Comparison of ENCODE assay signal across 12 cellular contexts in genomic region chr4:174314770-174315169, GRCh38. TPM values are rescaled to one million over a fixed set of nuclear protein-coding genes. Genes with fewer than 3 reads are reported as not detected.
DNase-seq lines count a peak whose midpoint lies in the region; ATAC-seq and TF ChIP-seq lines count a peak whose summit lies in the region.
"Had no signal": no experiment of that assay in that cellular context is flagged by ENCODE, and none has a peak within 500 bp of the region (broad histone marks: within the 10 kb centered on the region; RNA-seq: fewer than 3 reads in every experiment).

No MANE protein-coding gene starts in this region.

- TF ChIP-seq POLR2A in tibial nerve (IDR thresholded peaks at IDR 0.05) = no peak

- no peaks in the 10 kb centered on the region for H3K27me3 Mint-ChIP-seq in naive thymus-derived CD4-positive, alpha-beta T cell
- H3K27me3 Mint-ChIP-seq: central memory CD8-positive, alpha-beta T cell; progenitor cell of endocrine pancreas had no signal

- peaks cover 0 to 8% (median 4%) of the 10 kb centered on the region in 7 donors for H3K4me1 Mint-ChIP-seq in naive thymus-derived CD4-positive, alpha-beta T cell

- H3K36me3 Mint-ChIP-seq in naive thymus-derived CD4-positive, alpha-beta T cell = peaks cover 0 to 20% (median 7%) of the 10 kb centered on the region in 5 donors

- 76 to 83% methylated on average over 3 of the region's 3 CpGs for WGBS in tibial nerve, 2 donors

- no peak for ATAC-seq in HG02642 (IDR thresholded peaks at IDR 0.05; ENCODE audit: poor library complexity, unreplicated experiment)
- ATAC-seq in naive thymus-derived CD4-positive, alpha-beta T cell = no peak

- POLR2A ChIA-PET in naive thymus-derived CD4-positive, alpha-beta T cell (lab: Charles Lee) = no interaction called here

- in situ Hi-C loops in ACHN (cut with HindIII; ENCODE audit: low pct_ligation_motif_present, low pct_unique_long_range_greater_than_20kb, low sequenced_read_pairs) = no loop called here

- intact Hi-C loops in naive thymus-derived CD4-positive, alpha-beta T cell (cut with micrococcal nuclease) = loop anchor here in 1 of 2 donors (10.0 kb wide), 1 partner anchor 810 kb away; no protein-coding TSS in a partner anchor

- no peak overlapping the region for H3K27ac Mint-ChIP-seq in naive thymus-derived CD4-positive, alpha-beta T cell
- H3K27ac Mint-ChIP-seq: progenitor cell of endocrine pancreas had no signal

- H3K36me3 ChIP-seq in tibial nerve = peaks cover 0 to 50% (median 0%) of the 10 kb centered on the region in 3 donors
- peaks cover 0 to 13% (median 12%) of the 10 kb centered on the region in 3 experiments for H3K36me3 ChIP-seq in naive thymus-derived CD4-positive, alpha-beta T cell (ENCODE audit: control insufficient read depth in 2 of 3, insufficient read depth in 3 of 3, low read length in 3 of 3)

- H3K9me3 Mint-ChIP-seq in naive thymus-derived CD4-positive, alpha-beta T cell = no peaks in the 10 kb centered on the region
- H3K9me3 Mint-ChIP-seq: central memory CD8-positive, alpha-beta T cell had no signal

- no peak overlapping the region for H3K4me3 Mint-ChIP-seq in naive thymus-derived CD4-positive, alpha-beta T cell
- H3K4me3 Mint-ChIP-seq: central memory CD8-positive, alpha-beta T cell had no signal

- no peaks in the 10 kb centered on the region for H3K9me3 ChIP-seq in tibial nerve
- no peaks in the 10 kb centered on the region for H3K9me3 ChIP-seq in naive thymus-derived CD4-positive, alpha-beta T cell (ENCODE audit: control insufficient read depth in 2 of 3, low read length in 3 of 3)

- H3K27me3 ChIP-seq in tibial nerve = no peaks in the 10 kb centered on the region
- no peaks in the 10 kb centered on the region for H3K27me3 ChIP-seq in naive thymus-derived CD4-positive, alpha-beta T cell (ENCODE audit: control insufficient read depth in 2 of 2, insufficient read depth in 2 of 2, low read length in 2 of 2)

- TF ChIP-seq EP300 in tibial nerve (IDR thresholded peaks at IDR 0.05) = no peak

- TF ChIP-seq CTCF in AG10803 (conservative IDR thresholded peaks at IDR 0.05; ENCODE audit: low read length) (no peak), HFF-Myc (IDR thresholded peaks at IDR 0.05; ENCODE audit: low read depth, low read length, missing control alignments) (no peak), fibroblast of pulmonary artery (IDR thresholded peaks at IDR 0.05; ENCODE audit: low read length, missing control alignments) (no peak), tibial nerve (IDR thresholded peaks at IDR 0.05) (no peak)

- CTCF ChIA-PET in naive thymus-derived CD4-positive, alpha-beta T cell (lab: Charles Lee) = no interaction called here

- DNase-seq in AG10803 (ENCODE audit: low read depth) = peak; percentile 37
- DNase-seq in HFF-Myc (ENCODE audit: extremely low read depth, low read depth) = peak; percentile 45
- DNase-seq in RPMI7951 (ENCODE audit: low read depth) = peak; percentile 77
- peak; percentile 5 for DNase-seq in fibroblast of pulmonary artery (ENCODE audit: low read depth)
- DNase-seq in tibial nerve (ENCODE audit: low spot score in 2 of 2) = no peak
- no peak for DNase-seq in naive thymus-derived CD4-positive, alpha-beta T cell
- no peak for DNase-seq in ACHN
- DNase-seq: NCI-H1092, SHP77 treated with DMSO at 0.1 percent for 48 hours had no signal

- no peaks in the 10 kb centered on the region for H3K4me1 ChIP-seq in tibial nerve
- no peaks in the 10 kb centered on the region for H3K4me1 ChIP-seq in naive thymus-derived CD4-positive, alpha-beta T cell (ENCODE audit: control insufficient read depth in 2 of 2, insufficient read depth in 2 of 2, low read length in 2 of 2)

- H3K4me3 ChIP-seq in AG10803 (ENCODE audit: low read length) = no peak overlapping the region
- no peak overlapping the region for H3K4me3 ChIP-seq in HFF-Myc (replicated peaks; ENCODE audit: low read depth, low read length)
- no peak overlapping the region for H3K4me3 ChIP-seq in fibroblast of pulmonary artery (replicated peaks; ENCODE audit: low read depth, low read length)
- H3K4me3 ChIP-seq in tibial nerve = no peak overlapping the region
- no peak overlapping the region for H3K4me3 ChIP-seq in naive thymus-derived CD4-positive, alpha-beta T cell (ENCODE audit: low read length)

- no peak overlapping the region for H3K27ac ChIP-seq in tibial nerve
- no peak overlapping the region for H3K27ac ChIP-seq in naive thymus-derived CD4-positive, alpha-beta T cell (ENCODE audit: low read depth, low read length)

RNA-seq across cellular contexts. Expression of gene CEP44, which starts 31.1 kb away (rescaled TPM):
- 18.5 and 21.1 TPM in 2 replicates for total RNA-seq in RPMI7951 (2014; rRNA removed; shearing (Covaris generic))
- total RNA-seq in tibial nerve = 10 to 100 TPM; 16.7 to 27.4 (median 21.5) TPM
- 10 to 100 TPM; 15.7 to 28.2 (median 18.1) TPM for total RNA-seq in naive thymus-derived CD4-positive, alpha-beta T cell
- polyA plus RNA-seq in naive thymus-derived CD4-positive, alpha-beta T cell = 1 to 10 TPM; 6.4 to 7.8 TPM

RNA-seq across cellular contexts. Expression of gene FBXO8, which starts 31.3 kb away (rescaled TPM):
- 28.9 and 40.1 TPM in 2 replicates for total RNA-seq in RPMI7951 (2014; rRNA removed; shearing (Covaris generic))
- total RNA-seq in tibial nerve = 10 to 100 TPM; 25.3 to 34.3 (median 30.3) TPM
- total RNA-seq in naive thymus-derived CD4-positive, alpha-beta T cell = 10 to 100 TPM; 10.4 to 25.7 (median 23.3) TPM
- 10 to 100 TPM; 13.8 to 17.3 TPM for polyA plus RNA-seq in naive thymus-derived CD4-positive, alpha-beta T cell

Comparison
In these comparisons a context has a peak if more than half of its experiments do, and no peak if none do; other contexts are left out.
1. DNase-seq: peak in AG10803 (single experiment), HFF-Myc (single experiment), RPMI7951 (single experiment) and fibroblast of pulmonary artery (single experiment); none in tibial nerve (0 of 2), naive thymus-derived CD4-positive, alpha-beta T cell (0 of 9) and ACHN (single experiment).